ENCODE assay signal across 3 cellular contexts in genomic region chr12:79384551-79384950, GRCh38.
"Had no signal": no experiment of that assay in that cellular context is flagged by ENCODE, and none has a peak within 500 bp of the region (broad histone marks: within the 10 kb centered on the region; RNA-seq: fewer than 3 reads in every experiment).

No MANE protein-coding gene starts in this region.

- DNase-seq: IMR-90, KBM-7, KG1 had no signal
